In the genomic region with DNA sequence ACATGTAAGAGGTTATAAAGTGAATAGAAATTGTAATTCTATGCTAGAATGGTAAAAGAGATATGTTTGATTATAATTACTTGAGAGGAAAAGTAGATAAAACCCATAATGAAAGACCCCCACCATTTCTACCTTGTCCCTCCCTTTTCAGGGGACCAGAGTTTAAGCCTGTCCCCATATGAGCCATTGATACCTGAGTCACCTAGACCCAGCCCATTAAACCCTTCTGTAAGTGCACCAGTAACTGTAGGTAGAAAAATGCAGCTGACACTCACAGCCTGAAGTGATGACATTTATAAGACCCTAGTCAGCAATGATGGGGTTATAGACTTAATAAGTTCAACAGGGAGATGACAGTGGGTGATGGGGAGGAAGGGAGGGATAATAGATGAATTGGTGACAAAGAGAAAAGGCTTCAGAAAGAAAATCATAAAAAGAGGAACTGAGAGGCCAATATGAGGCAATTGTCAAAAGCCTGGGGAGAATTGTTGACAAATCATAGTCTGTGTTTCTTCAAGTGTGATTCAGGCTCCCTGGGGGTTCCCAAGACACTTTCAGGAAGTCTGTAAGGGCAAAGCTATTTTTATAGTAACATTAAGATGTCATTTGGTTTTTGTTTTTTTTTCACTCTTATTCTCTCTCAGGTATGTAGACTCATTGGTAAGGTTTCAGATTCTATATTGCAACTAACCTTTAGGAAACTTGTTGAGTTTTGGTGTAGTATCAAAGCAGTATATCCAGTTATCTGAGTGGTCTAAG, we compare ENCODE assay signal across 12 cellular contexts.
A peak's percentile ranks its signal among the peaks of the same experiment; 100 is the strongest.
DNase-seq lines count a peak whose midpoint lies in the region; ATAC-seq, FAIRE-seq and TF ChIP-seq lines count a peak whose summit lies in the region.
"Had no signal": no experiment of that assay in that cellular context is flagged by ENCODE, and none has a peak within 500 bp of the region (broad histone marks: within the 10 kb centered on the region; RNA-seq: fewer than 3 reads in every experiment).

No MANE protein-coding gene starts in this region.

- POLR2A ChIA-PET in GM12878 (lab: Charles Lee) = interaction anchor here (0.9 to 1.2 kb wide), 2 partner anchors 24 to 138 kb away, joined by 3 read pairs; no protein-coding TSS in a partner anchor

- no peak for TF ChIP-seq RAD21 in GM12878 (IDR thresholded peaks at IDR 0.05; ENCODE audit: insufficient read depth, low read depth, low read length)

- H3K27me3 ChIP-seq in GM12878 (replicated peaks in 1 of 2; ENCODE audit: control insufficient read depth in 2 of 2, insufficient read depth in 2 of 2, low read length in 1 of 2) (no peaks in the 10 kb centered on the region), Peyer's patch (no peaks in the 10 kb centered on the region)

- H3K9me3 ChIP-seq in GM12878 (replicated peaks; ENCODE audit: control insufficient read depth, insufficient read depth, low read length) = peaks cover 3% of the 10 kb centered on the region; the same call in 1 of the 3 replicates
- no peaks in the 10 kb centered on the region for H3K9me3 ChIP-seq in Peyer's patch

- FAIRE-seq in GM12878 (lab: Jason Lieb, UNC) = peak; percentile 52

- RAD21 ChIA-PET in GM12878 (lab: Charles Lee; ENCODE audit: unreplicated experiment) = interaction anchor here (0.7 to 1.8 kb wide), 19 partner anchors 8 to 572 kb away, joined by 3 to 14 read pairs (median 4); no protein-coding TSS in a partner anchor

- no peak overlapping the region for H2AFZ ChIP-seq in GM12878 (ENCODE audit: control insufficient read depth, low read depth, low read length)

- no peak overlapping the region for H3K27ac Mint-ChIP-seq in chondrocyte (ENCODE audit: unreplicated experiment)
- H3K27ac Mint-ChIP-seq: nephron progenitor cell had no signal

- peaks cover 9% of the 10 kb centered on the region for H3K4me1 ChIP-seq in GM12878 (ENCODE audit: control insufficient read depth, insufficient read depth, low read length)
- peaks cover 0 to 5% (median 0%) of the 10 kb centered on the region in 4 donors for H3K4me1 ChIP-seq in Peyer's patch

- intact Hi-C loops in GM12878 (cut with micrococcal nuclease; ENCODE audit: unreplicated experiment) = loop anchor here (1.0 to 5.0 kb wide), 5 partner anchors 23 to 544 kb away; a partner anchor contains a TSS

- peaks cover 9% of the 10 kb centered on the region for H3K27me3 Mint-ChIP-seq in chondrocyte (ENCODE audit: low read depth)

- peaks cover 8% of the 10 kb centered on the region for H3K9me3 Mint-ChIP-seq in chondrocyte (ENCODE audit: low read depth)

- in situ Hi-C loops in GM12878 (cut with MboI) = no loop called here

- ATAC-seq in GM18508 (IDR thresholded peaks at IDR 0.05; ENCODE audit: insufficient read depth, unreplicated experiment) (peak; percentile 99), GM21529 (IDR thresholded peaks at IDR 0.05; ENCODE audit: unreplicated experiment) (peak; percentile 99), HG03378 (IDR thresholded peaks at IDR 0.05; ENCODE audit: unreplicated experiment) (peak; percentile 100), GM12878 (peak; percentile 96)

- no peak overlapping the region for H3K9ac ChIP-seq in GM12878 (ENCODE audit: control insufficient read depth, insufficient read depth, low read length)

- no peaks in the 10 kb centered on the region for H3K36me3 Mint-ChIP-seq in chondrocyte (ENCODE audit: low read depth)

- peak; percentile 89 for DNase-seq in GM12878 (ENCODE audit: low read depth, low spot score)
- no peak for DNase-seq in chondrocyte (ENCODE audit: low spot score)
- DNase-seq in Peyer's patch = no peak
- no peak for DNase-seq in NCI-H1417 (lab: John Stamatoyannopoulos, UW)
- no peak for DNase-seq in NCI-H1436 (lab: John Stamatoyannopoulos, UW)
- DNase-seq: aorta, foreskin fibroblast, NCI-H1105, nephron progenitor cell had no signal

- H3K36me3 ChIP-seq in GM12878 (ENCODE audit: control insufficient read depth in 2 of 2, insufficient read depth in 2 of 2, low read length in 1 of 2) (no peaks in the 10 kb centered on the region), Peyer's patch (no peaks in the 10 kb centered on the region)

- TF ChIP-seq EP300 in GM12878 (IDR thresholded peaks at IDR 0.05; ENCODE audit: borderline replicate concordance in 1 of 2, control insufficient read depth in 1 of 2, low read depth in 2 of 2, low read length in 2 of 2) = peak; percentile 97 to 98

- H3K27ac ChIP-seq in GM12878 (ENCODE audit: control insufficient read depth, insufficient read depth) (peak overlapping the region; percentile 58), Peyer's patch (no peak overlapping the region)

- no peaks in the 10 kb centered on the region for H3K4me1 Mint-ChIP-seq in chondrocyte (ENCODE audit: low read depth)
- H3K4me1 Mint-ChIP-seq: nephron progenitor cell had no signal

- no peaks in the 10 kb centered on the region for H4K20me1 ChIP-seq in GM12878 (ENCODE audit: control insufficient read depth, insufficient read depth)

- no TSS peak for BruUV-seq in GM12878 (replicated peaks; lab: Mats Ljungman, UMichigan)

- H3K4me2 ChIP-seq in GM12878 (ENCODE audit: control insufficient read depth, insufficient read depth) = peak overlapping the region; percentile 77

- SMC1A ChIA-PET in GM12878 (lab: Charles Lee; ENCODE audit: uncharacterized antibody, unreplicated experiment) = interaction anchor here (0.8 to 4.2 kb wide), 17 partner anchors 8 to 344 kb away, joined by 3 to 22 read pairs (median 4); no protein-coding TSS in a partner anchor

- no peak overlapping the region for H3K4me3 ChIP-seq in GM12878
- H3K4me3 ChIP-seq in Peyer's patch = no peak overlapping the region

- CTCF ChIA-PET in GM12878 (lab: Yijun Ruan, JAX) = interaction anchor here (1.0 to 1.3 kb wide), 4 partner anchors 14 to 256 kb away, joined by 3 to 4 read pairs (median 4); no protein-coding TSS in a partner anchor

- no peaks in the 10 kb centered on the region for H3K79me2 ChIP-seq in GM12878 (ENCODE audit: control insufficient read depth, insufficient read depth, low read length)

- H3K4me3 Mint-ChIP-seq in chondrocyte (ENCODE audit: unreplicated experiment) = no peak overlapping the region
- H3K4me3 Mint-ChIP-seq: nephron progenitor cell had no signal

- TF ChIP-seq CTCF in GM12878 (IDR thresholded peaks at IDR 0.05 in 2 of 3, conservative IDR thresholded peaks at IDR 0.05 in 1 of 3; ENCODE audit: control insufficient read depth in 2 of 3, extremely low read depth in 1 of 3, insufficient read depth in 1 of 3, low read depth in 3 of 3, low read length in 3 of 3) = no peak
- no peak for TF ChIP-seq CTCF in chondrocyte (IDR thresholded peaks at IDR 0.05)
- no peak for TF ChIP-seq CTCF in Peyer's patch (IDR thresholded peaks at IDR 0.05)

- TF ChIP-seq POLR2A in GM12878 (IDR thresholded peaks at IDR 0.05; ENCODE audit: low read depth, low read length) = no peak
- no peak for TF ChIP-seq POLR2A in Peyer's patch (IDR thresholded peaks at IDR 0.05)

TF ChIP-seq in GM12878, 131 proteins besides CTCF, POLR2A, EP300 and RAD21 (continues in another document):
- TF ChIP-seq RUNX3 (IDR thresholded peaks at IDR 0.05; ENCODE audit: low read length) = peak; percentile 78
- peak; percentile 71; the same call in 1 of the 2 replicates for TF ChIP-seq CBX5 (IDR thresholded peaks at IDR 0.05; ENCODE audit: low read depth)
- peak; percentile 88 for TF ChIP-seq CHD2 (IDR thresholded peaks at IDR 0.05; ENCODE audit: borderline replicate concordance, low read depth, low read length)
- TF ChIP-seq FOXM1 (IDR thresholded peaks at IDR 0.05; ENCODE audit: low read depth, low read length) = peak; percentile 83; the same call in 1 of the 2 replicates
- peak; percentile 32 for TF ChIP-seq SP1 (IDR thresholded peaks at IDR 0.05; ENCODE audit: low read depth, low read length)
- TF ChIP-seq CEBPB (IDR thresholded peaks at IDR 0.05; ENCODE audit: borderline replicate concordance in 1 of 2, low read depth in 2 of 2, low read length in 2 of 2) = peak; percentile 59 to 74; a peak in 3 of 4 replicates
- TF ChIP-seq CBFB (IDR thresholded peaks at IDR 0.05; ENCODE audit: low read depth) = no peak
- peak; percentile 95 for TF ChIP-seq NBN (IDR thresholded peaks at IDR 0.05)
- 0 out of 2 replicates have a peak, but pooled peaks have one; percentile 46 for TF ChIP-seq TCF12 (IDR thresholded peaks at IDR 0.05; ENCODE audit: low read depth, low read length)
- TF ChIP-seq MTA3 (IDR thresholded peaks at IDR 0.05; ENCODE audit: borderline replicate concordance, low read length) = peak; percentile 89; the same call in 1 of the 2 replicates
- peak; percentile 81; the same call in 1 of the 2 replicates for TF ChIP-seq STAT3 (IDR thresholded peaks at IDR 0.05; ENCODE audit: low read depth, low read length)
- TF ChIP-seq ATF7 (IDR thresholded peaks at IDR 0.05; ENCODE audit: low read depth) = peak; percentile 99
- peak; percentile 67; the same call in 1 of the 2 replicates for TF ChIP-seq CREB1 (IDR thresholded peaks at IDR 0.05; ENCODE audit: low read depth)
- 0 out of 2 replicates have a peak, but pooled peaks have one; percentile 24 for TF ChIP-seq SREBF1 (IDR thresholded peaks at IDR 0.05; ENCODE audit: low read length)
- TF ChIP-seq, protein P1, sequence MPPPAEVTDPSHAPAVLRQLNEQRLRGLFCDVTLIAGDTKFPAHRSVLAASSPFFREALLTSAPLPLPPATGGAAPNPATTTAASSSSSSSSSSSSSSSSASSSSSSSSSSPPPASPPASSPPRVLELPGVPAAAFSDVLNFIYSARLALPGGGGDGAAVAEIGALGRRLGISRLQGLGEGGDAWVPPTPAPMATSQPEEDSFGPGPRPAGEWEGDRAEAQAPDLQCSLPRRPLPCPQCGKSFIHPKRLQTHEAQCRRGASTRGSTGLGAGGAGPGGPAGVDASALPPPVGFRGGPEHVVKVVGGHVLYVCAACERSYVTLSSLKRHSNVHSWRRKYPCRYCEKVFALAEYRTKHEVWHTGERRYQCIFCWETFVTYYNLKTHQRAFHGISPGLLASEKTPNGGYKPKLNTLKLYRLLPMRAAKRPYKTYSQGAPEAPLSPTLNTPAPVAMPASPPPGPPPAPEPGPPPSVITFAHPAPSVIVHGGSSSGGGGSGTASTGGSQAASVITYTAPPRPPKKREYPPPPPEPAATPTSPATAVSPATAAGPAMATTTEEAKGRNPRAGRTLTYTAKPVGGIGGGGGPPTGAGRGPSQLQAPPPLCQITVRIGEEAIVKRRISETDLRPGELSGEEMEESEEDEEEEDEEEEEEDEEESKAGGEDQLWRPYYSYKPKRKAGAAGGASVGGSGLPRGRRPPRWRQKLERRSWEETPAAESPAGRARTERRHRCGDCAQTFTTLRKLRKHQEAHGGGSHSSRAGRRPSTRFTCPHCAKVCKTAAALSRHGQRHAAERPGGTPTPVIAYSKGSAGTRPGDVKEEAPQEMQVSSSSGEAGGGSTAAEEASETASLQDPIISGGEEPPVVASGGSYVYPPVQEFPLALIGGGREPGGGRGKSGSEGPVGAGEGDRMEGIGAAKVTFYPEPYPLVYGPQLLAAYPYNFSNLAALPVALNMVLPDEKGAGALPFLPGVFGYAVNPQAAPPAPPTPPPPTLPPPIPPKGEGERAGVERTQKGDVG (CRISPR knock-in tag; IDR thresholded peaks at IDR 0.05) = no peak
- no peak for TF ChIP-seq NRF1 (conservative IDR thresholded peaks at IDR 0.05; ENCODE audit: low read depth, low read length)
- TF ChIP-seq DPF2 (IDR thresholded peaks at IDR 0.05) = peak; percentile 98
- peak; percentile 72; the same call in 1 of the 2 replicates for TF ChIP-seq GATAD2B (conservative IDR thresholded peaks at IDR 0.05; ENCODE audit: low read depth)
